ENCODE assay signal across 12 cellular contexts in genomic region chr1:214566158-214567104, GRCh38. TPM values are rescaled to one million over a fixed set of nuclear protein-coding genes. Genes with fewer than 3 reads are reported as not detected.
DNase-seq lines count a peak whose midpoint lies in the region; ATAC-seq and TF ChIP-seq lines count a peak whose summit lies in the region.
"Had no signal": no experiment of that assay in that cellular context is flagged by ENCODE, and none has a peak within 500 bp of the region (broad histone marks: within the 10 kb centered on the region; RNA-seq: fewer than 3 reads in every experiment).

No MANE protein-coding gene starts in this region.

- H3K9ac ChIP-seq in mammary epithelial cell (ENCODE audit: insufficient read depth, low read length) (no peak overlapping the region), skeletal muscle satellite cell (ENCODE audit: low read depth, low read length) (peak overlapping the region; percentile 27)
- H3K9ac ChIP-seq: BLaER1 had no signal

- TF ChIP-seq POLR2A in esophagus squamous epithelium (IDR thresholded peaks at IDR 0.05): no peak

- H4K20me1 ChIP-seq in mammary epithelial cell (ENCODE audit: insufficient read depth, low read length): no peaks in the 10 kb centered on the region
- H4K20me1 ChIP-seq: BLaER1 had no signal

- TF ChIP-seq CTCF in mammary epithelial cell (conservative IDR thresholded peaks at IDR 0.05 in 1 of 2, IDR thresholded peaks at IDR 0.05 in 1 of 2; ENCODE audit: extremely low read depth in 1 of 2, insufficient read depth in 1 of 2, low read depth in 1 of 2, low read length in 2 of 2) (no peak), esophagus squamous epithelium (IDR thresholded peaks at IDR 0.05) (no peak)

- H3K4me2 ChIP-seq in mammary epithelial cell (ENCODE audit: insufficient read depth, low read depth, low read length): peak overlapping the region; percentile 22
- H3K4me2 ChIP-seq in skeletal muscle satellite cell (ENCODE audit: low read length): peak overlapping the region; percentile 53
- H3K4me2 ChIP-seq: BLaER1 had no signal

- WGBS in mammary epithelial cell (ENCODE audit: low coverage, missing lambda C conversion rate): 27% methylated on average over 3 of the region's 3 CpGs
- 53 to 54% methylated on average over 3 of the region's 3 CpGs for WGBS in esophagus squamous epithelium, 2 donors

- H3K27ac ChIP-seq in mammary epithelial cell (ENCODE audit: insufficient read depth, low read depth, low read length) (peak overlapping the region; percentile 68), esophagus squamous epithelium (no peak overlapping the region)
- H3K27ac ChIP-seq: BLaER1 had no signal

- BruUV-seq in mammary epithelial cell (replicated peaks; lab: Mats Ljungman, UMichigan): no TSS peak

- CTCF ChIA-PET in mammary epithelial cell (lab: Charles Lee; ENCODE audit: low non-redundant PET): no interaction called here

- dilution Hi-C loops in mammary epithelial cell (cut with HindIII; ENCODE audit: low sequenced_read_pairs): no loop called here

- no peaks in the 10 kb centered on the region for H3K27me3 ChIP-seq in mammary epithelial cell (ENCODE audit: insufficient read depth, low read length)
- H3K27me3 ChIP-seq in skeletal muscle satellite cell (ENCODE audit: control insufficient read depth, insufficient read depth, low read length): no peaks in the 10 kb centered on the region
- H3K27me3 ChIP-seq in esophagus squamous epithelium: peaks cover 0 to 5% (median 0%) of the 10 kb centered on the region in 4 donors
- H3K27me3 ChIP-seq: BLaER1 had no signal

- intact Hi-C loops in mammary epithelial cell (cut with micrococcal nuclease) (no loop called here), esophagus squamous epithelium (cut with DNase I) (no loop called here)

- no peaks in the 10 kb centered on the region for H3K79me2 ChIP-seq in mammary epithelial cell (ENCODE audit: insufficient read depth, low read length)

- no peaks in the 10 kb centered on the region for H3K36me3 ChIP-seq in mammary epithelial cell (ENCODE audit: insufficient read depth, low read length)
- H3K36me3 ChIP-seq in skeletal muscle satellite cell (ENCODE audit: insufficient read depth, low read length): no peaks in the 10 kb centered on the region
- H3K36me3 ChIP-seq in esophagus squamous epithelium: no peaks in the 10 kb centered on the region
- H3K36me3 ChIP-seq: BLaER1 had no signal

- H2AFZ ChIP-seq in mammary epithelial cell (ENCODE audit: low read depth, low read length): no peak overlapping the region

- in situ Hi-C loops in mammary epithelial cell (cut with MboI; ENCODE audit: low sequenced_read_pairs in 2 of 2): no loop called here

- H3K9me3 ChIP-seq in mammary epithelial cell (replicated peaks; ENCODE audit: insufficient read depth, low read length) (no peaks in the 10 kb centered on the region), skeletal muscle satellite cell (replicated peaks; ENCODE audit: low read length) (no peaks in the 10 kb centered on the region), esophagus squamous epithelium (no peaks in the 10 kb centered on the region)
- H3K9me3 ChIP-seq: BLaER1 had no signal

- DNase-seq in activated T-cell treated with anti-CD3 and anti-CD28 coated beads for 48 hours (ENCODE audit: low read depth): peak; percentile 12
- DNase-seq in activated T-cell treated with anti-CD3 and anti-CD28 coated beads, Interleukin-2, amount 50 U/mL, for 1 hour: no peak
- DNase-seq in HK-2 (ENCODE audit: unreplicated experiment): peak; percentile 86
- DNase-seq in mammary epithelial cell: peak; percentile 82
- no peak for DNase-seq in esophagus squamous epithelium (lab: John Stamatoyannopoulos, UW)
- DNase-seq in NCI-H748 (lab: John Stamatoyannopoulos, UW; ENCODE audit: unreplicated experiment): no peak
- DNase-seq: activated naive CD8-positive, alpha-beta T cell treated with anti-CD3 and anti-CD28 coated beads, Interleukin-2, amount 10 ng/mL, durations not matched to agents 7 days and 5 days; GOT3; naive thymus-derived CD8-positive, alpha-beta T cell had no signal

- no peak for ATAC-seq in HG03354 (IDR thresholded peaks at IDR 0.05; ENCODE audit: poor library complexity, severe bottlenecking, unreplicated experiment)
- ATAC-seq: naive thymus-derived CD8-positive, alpha-beta T cell had no signal

- H3K4me3 ChIP-seq in mammary epithelial cell (replicated peaks in 1 of 3; ENCODE audit: insufficient read depth in 1 of 3, low read depth in 2 of 3, low read length in 3 of 3) (no peak overlapping the region), skeletal muscle satellite cell (ENCODE audit: low read length) (peak overlapping the region; percentile 6), esophagus squamous epithelium (no peak overlapping the region)
- H3K4me3 ChIP-seq: BLaER1 had no signal

- H3K4me1 ChIP-seq in mammary epithelial cell (ENCODE audit: insufficient read depth, low read length) (peaks cover 52% of the 10 kb centered on the region), skeletal muscle satellite cell (ENCODE audit: control insufficient read depth, insufficient read depth, low read length) (peaks cover 68% of the 10 kb centered on the region), esophagus squamous epithelium (peaks cover 0 to 28% (median 0%) of the 10 kb centered on the region in 3 donors)
- H3K4me1 ChIP-seq: BLaER1 had no signal

RNA-seq across cellular contexts. Expression of gene PTPN14, which starts 15.0 kb away (rescaled TPM):
- total RNA-seq in mammary epithelial cell (100 to 1,000 TPM; 152 to 157 TPM), esophagus squamous epithelium (10 to 100 TPM; 14.4 to 28.8 (median 15.7) TPM)
- 52.9 TPM for polyA plus RNA-seq in mammary epithelial cell
- 116 TPM for polyA minus RNA-seq in mammary epithelial cell
- 45.9 and 50.2 TPM in 2 replicates for total RNA-seq in skeletal muscle satellite cell (2012; rRNA removed)

RNA-seq across cellular contexts. Expression of gene CENPF, which starts 36.6 kb away (rescaled TPM):
- total RNA-seq in mammary epithelial cell: 10 to 100 TPM in 1 of 2 donors, 1 to 10 TPM in 1; 1.7 to 52.4 TPM
- polyA plus RNA-seq in mammary epithelial cell: 12.0 TPM
- polyA minus RNA-seq in mammary epithelial cell: 10.8 TPM
- total RNA-seq in skeletal muscle satellite cell (2012; rRNA removed): 18.8 and 21.2 TPM in 2 replicates
- 10 to 100 TPM; 13.8 to 26.3 (median 18.8) TPM for total RNA-seq in esophagus squamous epithelium

Comparison
In these comparisons a context has a peak if more than half of its experiments do, and no peak if none do; other contexts are left out.
1. DNase-seq: peak in activated T-cell treated with anti-CD3 and anti-CD28 coated beads for 48 hours (single experiment), HK-2 (single experiment) and mammary epithelial cell (single experiment); none in activated T-cell treated with anti-CD3 and anti-CD28 coated beads, Interleukin-2, amount 50 U/mL, for 1 hour (single experiment), esophagus squamous epithelium (single experiment) and NCI-H748 (single experiment).
2. RNA of gene PTPN14, which starts 15.0 kb away (total RNA-seq): 152 to 157 TPM in mammary epithelial cell; 14.4 to 28.8 TPM in esophagus squamous epithelium; every median in the first group is over 4 times any median in the second.